1 cellular context compared by ENCODE assay signal in the genomic region with DNA sequence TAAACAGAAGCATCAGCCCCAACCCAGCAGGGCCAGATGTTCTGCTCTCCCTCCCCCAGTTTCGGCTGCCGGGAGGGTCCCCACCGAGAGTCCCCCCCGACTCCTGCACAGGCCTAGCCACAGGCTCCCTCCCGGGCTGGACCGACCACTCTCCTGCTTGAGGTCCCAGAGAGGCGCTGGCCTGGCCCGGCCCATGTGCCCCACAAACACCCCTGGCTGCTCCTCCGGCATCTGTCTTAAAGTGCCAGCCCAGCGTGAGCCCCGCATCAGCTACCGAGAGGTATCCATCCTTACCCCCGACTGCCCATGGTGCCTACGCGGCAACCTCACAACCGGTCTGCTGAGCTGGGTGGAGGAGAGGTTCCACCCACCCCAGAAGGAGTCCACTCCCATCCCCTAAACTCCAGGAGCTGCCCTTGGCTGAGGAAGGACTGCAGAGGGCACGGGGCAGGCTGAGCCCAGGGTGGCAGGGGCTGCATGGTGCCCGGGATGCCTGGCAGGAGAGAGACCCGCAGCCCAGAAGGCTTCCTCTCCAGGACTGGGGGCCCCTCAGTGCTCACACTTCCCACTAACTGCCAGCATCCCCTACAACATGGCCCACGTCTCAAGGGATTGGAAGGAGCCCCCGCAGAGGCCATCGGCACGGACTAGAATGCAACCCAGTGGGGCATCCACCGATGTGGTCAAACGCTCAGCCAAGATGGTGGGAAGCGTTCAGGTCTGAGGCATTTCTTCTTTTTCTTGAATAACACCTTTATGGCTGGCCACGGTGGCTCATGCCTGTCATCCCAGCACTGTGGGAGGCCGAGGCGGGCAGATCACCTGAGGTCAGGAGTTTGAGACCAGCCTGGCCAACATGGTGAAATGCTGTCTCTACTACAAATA.
TF ChIP-seq lines count a peak whose summit lies in the region.

No MANE protein-coding gene starts in this region.

TF ChIP-seq in GM12878, 131 proteins besides CTCF, POLR2A, EP300 and RAD21:
- TF ChIP-seq BMI1 (IDR thresholded peaks at IDR 0.05; ENCODE audit: borderline replicate concordance): no peak
- TF ChIP-seq CEBPB (IDR thresholded peaks at IDR 0.05; ENCODE audit: borderline replicate concordance in 1 of 2, low read depth in 2 of 2, low read length in 2 of 2): no peak
- TF ChIP-seq, protein P1, sequence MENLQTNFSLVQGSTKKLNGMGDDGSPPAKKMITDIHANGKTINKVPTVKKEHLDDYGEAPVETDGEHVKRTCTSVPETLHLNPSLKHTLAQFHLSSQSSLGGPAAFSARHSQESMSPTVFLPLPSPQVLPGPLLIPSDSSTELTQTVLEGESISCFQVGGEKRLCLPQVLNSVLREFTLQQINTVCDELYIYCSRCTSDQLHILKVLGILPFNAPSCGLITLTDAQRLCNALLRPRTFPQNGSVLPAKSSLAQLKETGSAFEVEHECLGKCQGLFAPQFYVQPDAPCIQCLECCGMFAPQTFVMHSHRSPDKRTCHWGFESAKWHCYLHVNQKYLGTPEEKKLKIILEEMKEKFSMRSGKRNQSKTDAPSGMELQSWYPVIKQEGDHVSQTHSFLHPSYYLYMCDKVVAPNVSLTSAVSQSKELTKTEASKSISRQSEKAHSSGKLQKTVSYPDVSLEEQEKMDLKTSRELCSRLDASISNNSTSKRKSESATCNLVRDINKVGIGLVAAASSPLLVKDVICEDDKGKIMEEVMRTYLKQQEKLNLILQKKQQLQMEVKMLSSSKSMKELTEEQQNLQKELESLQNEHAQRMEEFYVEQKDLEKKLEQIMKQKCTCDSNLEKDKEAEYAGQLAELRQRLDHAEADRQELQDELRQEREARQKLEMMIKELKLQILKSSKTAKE (IDR thresholded peaks at IDR 0.05; ENCODE audit: low read depth, poor library complexity, severe bottlenecking): no peak
- no peak for TF ChIP-seq HCFC1 (IDR thresholded peaks at IDR 0.05; ENCODE audit: low read length)
- no peak for TF ChIP-seq TCF12 (IDR thresholded peaks at IDR 0.05; ENCODE audit: low read depth, low read length)
